Comparison of ENCODE assay signal across 16 cellular contexts in genomic region chr2:88003074-88003755, GRCh38. TPM values are rescaled to one million over a fixed set of nuclear protein-coding genes. Genes with fewer than 3 reads are reported as not detected.
A peak's percentile ranks its signal among the peaks of the same experiment; 100 is the strongest.
DNase-seq lines count a peak whose midpoint lies in the region; ATAC-seq, FAIRE-seq and TF ChIP-seq lines count a peak whose summit lies in the region.
"Had no signal": no experiment of that assay in that cellular context is flagged by ENCODE, and none has a peak within 500 bp of the region (broad histone marks: within the 10 kb centered on the region; RNA-seq: fewer than 3 reads in every experiment).

No MANE protein-coding gene starts in this region.

- H3K9ac ChIP-seq in HepG2 (ENCODE audit: insufficient read depth, low read depth, low read length): no peak overlapping the region
- H3K9ac ChIP-seq in smooth muscle cell (ENCODE audit: low read depth): no peak overlapping the region

- no peak for TF ChIP-seq RAD21 in HepG2 (CRISPR knock-in tag; IDR thresholded peaks at IDR 0.05)

- TF ChIP-seq EP300 in HepG2 (IDR thresholded peaks at IDR 0.05; ENCODE audit: low read depth in 2 of 2, low read length in 2 of 2): no peak
- TF ChIP-seq EP300 in HepG2 (CRISPR knock-in tag; IDR thresholded peaks at IDR 0.05; ENCODE audit: borderline replicate concordance): no peak

- DNase-seq in NCI-H146 (lab: John Stamatoyannopoulos, UW) (peak; percentile 46), dermis blood vessel endothelial cell (peak; percentile 14), HepG2 (ENCODE audit: low spot score) (no peak), smooth muscle cell (lab: John Stamatoyannopoulos, UW; ENCODE audit: unreplicated experiment) (no peak), NCI-H1092 (lab: John Stamatoyannopoulos, UW) (no peak)
- DNase-seq: CD4-positive, alpha-beta T cell; dorsolateral prefrontal cortex; GDM1; HCEC 1CT; kidney glomerular epithelial cell; naive thymus-derived CD4-positive, alpha-beta T cell; NCI-H2081 had no signal

- no peak overlapping the region for H2AFZ ChIP-seq in HepG2 (ENCODE audit: low read length)
- peak overlapping the region; percentile 81 for H2AFZ ChIP-seq in smooth muscle cell (ENCODE audit: low read depth)

- peaks cover 14% of the 10 kb centered on the region; the same call in 1 of the 2 replicates for H3K4me1 ChIP-seq in HepG2 (ENCODE audit: insufficient read depth, low read length)
- H3K4me1 ChIP-seq in smooth muscle cell (ENCODE audit: low read depth): peaks cover 11% of the 10 kb centered on the region

- WGBS in HepG2 (ENCODE audit: low lambda C conversion rate): 52% methylated on average over 34 of the region's 34 CpGs
- WGBS in smooth muscle cell (ENCODE audit: low lambda C conversion rate): 63% methylated on average over 26 of the region's 34 CpGs

- H3K27me3 ChIP-seq in HepG2 (ENCODE audit: control insufficient read depth in 1 of 2, insufficient read depth in 2 of 2, low read length in 2 of 2) (peaks cover 1 to 7% of the 10 kb centered on the region in 2 experiments; a peak in 1 of 5 replicates), smooth muscle cell (ENCODE audit: low read depth) (no peaks in the 10 kb centered on the region)
- H3K27me3 ChIP-seq: dorsolateral prefrontal cortex had no signal

- H3F3A ChIP-seq in smooth muscle cell (ENCODE audit: low read depth): no peaks in the 10 kb centered on the region

- H3K9me3 ChIP-seq in HepG2 (ENCODE audit: low read length) (no peaks in the 10 kb centered on the region), smooth muscle cell (replicated peaks; ENCODE audit: low read depth) (no peaks in the 10 kb centered on the region)

- H3K4me3 ChIP-seq in HepG2 (replicated peaks in 1 of 3; ENCODE audit: insufficient read depth in 1 of 3, low read depth in 2 of 3, low read length in 3 of 3): no peak overlapping the region; a peak in 1 of 6 replicates
- H3K4me3 ChIP-seq in smooth muscle cell: no peak overlapping the region

- H3K27ac ChIP-seq in HepG2 (ENCODE audit: extremely low read length, insufficient read depth, low read length) (no peak overlapping the region), smooth muscle cell (ENCODE audit: low read depth) (no peak overlapping the region)

- BruUV-seq in HepG2 (replicated peaks; lab: Mats Ljungman, UMichigan): no TSS peak

- CTCF ChIA-PET in HepG2 (lab: Yijun Ruan, JAX; ENCODE audit: low intra/inter-chr PET ratio, low total read pairs): interaction anchor here (1.7 kb wide), 1 partner anchor 57 kb away, joined by 4 read pairs; no protein-coding TSS in a partner anchor

- ATAC-seq in HepG2 (no peak; the same call in 2 of the 3 replicates), GM18867 (IDR thresholded peaks at IDR 0.05; ENCODE audit: unreplicated experiment) (no peak), HG02610 (IDR thresholded peaks at IDR 0.05; ENCODE audit: unreplicated experiment) (no peak)
- ATAC-seq: naive thymus-derived CD4-positive, alpha-beta T cell had no signal

- H4K20me1 ChIP-seq in HepG2 (ENCODE audit: insufficient read depth, low read length): no peaks in the 10 kb centered on the region
- H4K20me1 ChIP-seq in smooth muscle cell (ENCODE audit: low read depth): no peaks in the 10 kb centered on the region

- POLR2A ChIA-PET in HepG2 (lab: Yijun Ruan, JAX): interaction anchor here (1.3 kb wide), 1 partner anchor 12 kb away, joined by 4 read pairs; no protein-coding TSS in a partner anchor

- TF ChIP-seq POLR2A in HepG2 (IDR thresholded peaks at IDR 0.05; ENCODE audit: insufficient read depth in 1 of 2, low read depth in 2 of 2, low read length in 2 of 2): no peak

- intact Hi-C loops in HepG2 (cut with micrococcal nuclease; ENCODE audit: unreplicated experiment): no loop called here

- H3K36me3 ChIP-seq in HepG2 (replicated peaks in 1 of 2; ENCODE audit: control insufficient read depth in 1 of 2, insufficient read depth in 2 of 2, low read length in 2 of 2): no peaks in the 10 kb centered on the region
- no peaks in the 10 kb centered on the region for H3K36me3 ChIP-seq in smooth muscle cell (ENCODE audit: low read depth)

- H3K4me2 ChIP-seq in HepG2 (ENCODE audit: low read depth, low read length): no peak overlapping the region
- H3K4me2 ChIP-seq in smooth muscle cell: peak overlapping the region; percentile 73

- TF ChIP-seq CTCF in HepG2 (CRISPR knock-in tag; IDR thresholded peaks at IDR 0.05) (0 out of 2 replicates have a peak, but pooled peaks have one; percentile 3), smooth muscle cell (IDR thresholded peaks at IDR 0.05; ENCODE audit: borderline replicate concordance, insufficient read depth, poor library complexity, severe bottlenecking) (no peak)

- no peak for FAIRE-seq in HepG2 (lab: Jason Lieb, UNC)
- FAIRE-seq: GM18507 had no signal

- H3K79me2 ChIP-seq in HepG2 (ENCODE audit: insufficient read depth, low read length): no peaks in the 10 kb centered on the region
- H3K79me2 ChIP-seq in smooth muscle cell (ENCODE audit: low read depth): no peaks in the 10 kb centered on the region

- in situ Hi-C loops in HepG2 (cut with HindIII; ENCODE audit: extremely low pct_ligation_motif_present, low pct_unique_long_range_greater_than_20kb): no loop called here

TF ChIP-seq in HepG2, 621 proteins besides CTCF, POLR2A, EP300 and RAD21 (continues in another document):
- peak; percentile 27; the same call in 1 of the 2 replicates for TF ChIP-seq ZBTB38 (CRISPR knock-in tag; IDR thresholded peaks at IDR 0.05)
- peak; percentile 89 for TF ChIP-seq ZNF263 (CRISPR knock-in tag; IDR thresholded peaks at IDR 0.05)
- TF ChIP-seq MYPOP (CRISPR knock-in tag; IDR thresholded peaks at IDR 0.05): no peak

RNA-seq across cellular contexts. Expression of gene RNU2-63P, which starts 13.1 kb away (rescaled TPM):
- total RNA-seq in dermis blood vessel endothelial cell (not detected in 2 replicates), HepG2 (2016; rRNA removed; fragmentation: Illumina TruSeq; extraction: Trizol) (6.8 TPM in 1 of 2 replicates, not detected in the other), smooth muscle cell (under 0.01 TPM in 1 of 2 replicates, not detected in the other)
- 22.1 and 60.3 TPM in 2 replicates for total RNA-seq in HepG2 (2016; cell fraction: cytosol; rRNA removed; fragmentation: Illumina TruSeq; extraction: Trizol; ENCODE audit: low read depth)
- 7.0 and 7.1 TPM in 2 replicates for total RNA-seq in HepG2 (2016; cell fraction: insoluble cytoplasmic fraction; rRNA removed; fragmentation: Illumina TruSeq; extraction: Trizol)
- 20.1 and 22.2 TPM in 2 replicates for total RNA-seq in HepG2 (2016; cell fraction: membrane; rRNA removed; fragmentation: Illumina TruSeq; extraction: Trizol)
- 18.2 and 36.2 TPM in 2 replicates for total RNA-seq in HepG2 (2016; cell fraction: nucleus; rRNA removed; fragmentation: Illumina TruSeq; extraction: Trizol)
- polyA plus RNA-seq in HepG2 (2011; rRNA removed) (not detected in 2 replicates), smooth muscle cell (3.4 and 3.5 TPM in 2 replicates)
- not detected in 2 replicates for polyA plus RNA-seq in HepG2 (2011; cell fraction: cytosol; rRNA removed)
- polyA plus RNA-seq in HepG2 (2011; cell fraction: nucleus; rRNA removed): not detected in 2 replicates
- not detected in 2 replicates for polyA plus RNA-seq in HepG2 (2012)
- polyA plus RNA-seq in HepG2 (2016; cell fraction: cytosol; fragmentation: Illumina TruSeq; extraction: Trizol; ENCODE audit: low read depth): 4.6 and 8.5 TPM in 2 replicates
- polyA plus RNA-seq in HepG2 (2016; cell fraction: insoluble cytoplasmic fraction; fragmentation: Illumina TruSeq; extraction: Trizol; ENCODE audit: low read depth): not detected in 2 replicates
- 3.4 TPM in 1 of 2 replicates, not detected in the other for polyA plus RNA-seq in HepG2 (2016; cell fraction: membrane; fragmentation: Illumina TruSeq; extraction: Trizol; ENCODE audit: low read depth)
- not detected in 2 replicates for polyA plus RNA-seq in HepG2 (2016; cell fraction: nucleus; fragmentation: Illumina TruSeq; extraction: Trizol; ENCODE audit: insufficient read depth, low read depth)
- 19.6 and 124 TPM in 2 replicates for polyA minus RNA-seq in HepG2 (2011; rRNA and poly(A)+ RNA removed; ENCODE audit: low replicate concordance)
- polyA minus RNA-seq in HepG2 (2011; cell fraction: cytosol; rRNA and poly(A)+ RNA removed): 51.7 and 87.1 TPM in 2 replicates
- polyA minus RNA-seq in HepG2 (2011; cell fraction: nucleus; rRNA and poly(A)+ RNA removed): 22.3 and 66.6 TPM in 2 replicates
- total RNA-seq: skeletal muscle tissue had no signal

RNA-seq across cellular contexts. Expression of gene KRCC1, which starts 52.4 kb away (rescaled TPM):
- total RNA-seq in dermis blood vessel endothelial cell (17.5 and 19.9 TPM in 2 replicates), HepG2 (2016; rRNA removed; fragmentation: Illumina TruSeq; extraction: Trizol) (6.5 and 10.0 TPM in 2 replicates), smooth muscle cell (38.2 and 45.9 TPM in 2 replicates)
- 3.4 and 3.8 TPM in 2 replicates for total RNA-seq in HepG2 (2016; cell fraction: cytosol; rRNA removed; fragmentation: Illumina TruSeq; extraction: Trizol; ENCODE audit: low read depth)
- 7.2 and 9.3 TPM in 2 replicates for total RNA-seq in HepG2 (2016; cell fraction: insoluble cytoplasmic fraction; rRNA removed; fragmentation: Illumina TruSeq; extraction: Trizol)
- total RNA-seq in HepG2 (2016; cell fraction: membrane; rRNA removed; fragmentation: Illumina TruSeq; extraction: Trizol): 8.5 and 9.0 TPM in 2 replicates
- total RNA-seq in HepG2 (2016; cell fraction: nucleus; rRNA removed; fragmentation: Illumina TruSeq; extraction: Trizol): 4.0 and 4.4 TPM in 2 replicates
- polyA plus RNA-seq in HepG2 (2011; rRNA removed) (5.3 and 7.7 TPM in 2 replicates), smooth muscle cell (18.9 and 19.7 TPM in 2 replicates)
- polyA plus RNA-seq in HepG2 (2011; cell fraction: cytosol; rRNA removed): 2.4 and 3.9 TPM in 2 replicates
- 1.0 and 2.0 TPM in 2 replicates for polyA plus RNA-seq in HepG2 (2011; cell fraction: nucleus; rRNA removed)
- 5.8 and 7.1 TPM in 2 replicates for polyA plus RNA-seq in HepG2 (2012)
- 4.2 and 4.5 TPM in 2 replicates for polyA plus RNA-seq in HepG2 (2016; cell fraction: cytosol; fragmentation: Illumina TruSeq; extraction: Trizol; ENCODE audit: low read depth)
- 10.6 and 10.9 TPM in 2 replicates for polyA plus RNA-seq in HepG2 (2016; cell fraction: insoluble cytoplasmic fraction; fragmentation: Illumina TruSeq; extraction: Trizol; ENCODE audit: low read depth)
- 7.2 and 7.3 TPM in 2 replicates for polyA plus RNA-seq in HepG2 (2016; cell fraction: membrane; fragmentation: Illumina TruSeq; extraction: Trizol; ENCODE audit: low read depth)
- 7.5 and 7.9 TPM in 2 replicates for polyA plus RNA-seq in HepG2 (2016; cell fraction: nucleus; fragmentation: Illumina TruSeq; extraction: Trizol; ENCODE audit: insufficient read depth, low read depth)
- 0.80 and 1.4 TPM in 2 replicates for polyA minus RNA-seq in HepG2 (2011; rRNA and poly(A)+ RNA removed; ENCODE audit: low replicate concordance)
- polyA minus RNA-seq in HepG2 (2011; cell fraction: cytosol; rRNA and poly(A)+ RNA removed): 2.3 and 2.6 TPM in 2 replicates
- polyA minus RNA-seq in HepG2 (2011; cell fraction: nucleus; rRNA and poly(A)+ RNA removed): 2.2 and 2.4 TPM in 2 replicates

Comparison
In these comparisons a context has a peak if more than half of its experiments do, and no peak if none do; other contexts are left out.
1. DNase-seq: peak in NCI-H146 (single experiment) and dermis blood vessel endothelial cell (single experiment); none in HepG2 (single experiment), smooth muscle cell (single experiment) and NCI-H1092 (single experiment).